Comparison of ENCODE assay signal across 1 cellular context in the genomic region with DNA sequence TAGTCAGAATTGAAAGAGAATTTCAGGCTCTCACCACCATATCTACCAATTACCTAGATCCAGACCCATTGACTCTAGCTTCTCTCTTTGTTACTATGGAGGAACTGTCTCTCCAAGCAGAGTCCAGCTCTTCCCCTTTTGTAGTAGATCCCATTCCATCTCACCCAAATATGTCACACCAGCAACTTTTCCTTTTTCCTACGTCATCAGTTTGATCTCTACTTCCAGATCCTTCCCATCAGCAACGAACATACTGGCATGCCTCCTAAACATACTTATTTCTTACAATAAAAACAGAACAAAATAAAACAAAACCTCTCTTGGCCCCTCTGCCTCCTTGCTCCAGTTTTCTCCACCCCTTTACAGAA.
TF ChIP-seq lines count a peak whose summit lies in the region.

No MANE protein-coding gene starts in this region.

TF ChIP-seq in K562, 482 proteins besides CTCF, POLR2A, EP300 and RAD21 (continued from another document):
- TF ChIP-seq ZBTB43 (CRISPR knock-in tag; IDR thresholded peaks at IDR 0.05) = no peak
- no peak for TF ChIP-seq TFE3 (CRISPR knock-in tag; IDR thresholded peaks at IDR 0.05)
- TF ChIP-seq TAL1 (IDR thresholded peaks at IDR 0.05) = no peak
- TF ChIP-seq BDP1 (IDR thresholded peaks at IDR 0.05; ENCODE audit: insufficient read depth, insufficient read length) = no peak
